9 cellular contexts compared by ENCODE assay signal in the genomic region with DNA sequence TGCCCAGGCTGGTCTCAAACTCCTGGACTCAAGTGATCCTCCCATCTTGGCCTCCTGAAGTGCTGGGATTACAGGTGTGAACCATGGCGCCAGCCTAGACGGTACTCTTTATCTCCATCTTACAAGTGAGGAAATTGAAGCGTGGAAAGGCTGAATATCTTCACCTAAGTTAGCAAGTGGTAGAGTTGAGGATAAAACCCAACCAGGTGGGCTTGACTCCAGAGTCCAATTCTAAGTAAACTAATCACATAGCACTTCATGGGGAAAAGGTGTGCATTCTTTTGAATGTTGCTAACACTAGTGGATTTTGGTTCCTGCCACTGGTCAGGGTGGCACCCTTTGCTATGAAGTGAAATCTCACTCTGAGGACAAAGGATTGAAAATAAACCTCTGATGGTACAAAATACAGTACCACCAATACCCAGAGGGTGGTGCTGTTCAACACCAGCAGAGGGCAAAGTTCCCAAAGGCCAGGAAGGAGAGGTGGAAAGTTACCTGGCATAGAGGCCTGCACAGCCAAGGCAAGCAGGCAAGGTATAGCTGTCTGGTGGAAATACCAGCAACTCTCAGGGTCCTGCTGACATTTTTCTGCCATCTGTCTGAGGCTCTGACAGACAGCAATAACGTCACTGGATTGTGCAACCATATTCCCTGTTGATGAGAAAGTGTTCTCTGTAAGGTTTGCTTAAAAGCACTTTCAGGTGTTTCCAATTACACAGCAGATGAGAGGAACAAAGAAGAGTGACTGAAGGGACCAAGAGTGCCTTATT. TPM values are rescaled to one million over a fixed set of nuclear protein-coding genes. Genes with fewer than 3 reads are reported as not detected.
DNase-seq lines count a peak whose midpoint lies in the region; ATAC-seq and TF ChIP-seq lines count a peak whose summit lies in the region.
"Had no signal": no experiment of that assay in that cellular context is flagged by ENCODE, and none has a peak within 500 bp of the region (broad histone marks: within the 10 kb centered on the region; RNA-seq: fewer than 3 reads in every experiment).

No MANE protein-coding gene starts in this region.

- no peaks in the 10 kb centered on the region for H3K9me3 ChIP-seq in BE2C
- no peaks in the 10 kb centered on the region for H3K9me3 ChIP-seq in neutrophil

- H3K4me3 ChIP-seq in BE2C (ENCODE audit: low read depth, low read length): no peak overlapping the region
- H3K4me3 ChIP-seq in neutrophil (ENCODE audit: low read depth in 1 of 2, low read length in 1 of 2): no peak overlapping the region

- DNase-seq in BE2C: peak; percentile 49
- peak; percentile 58 for DNase-seq in GM13976 (ENCODE audit: low spot score)
- DNase-seq in NCI-H2171 (lab: John Stamatoyannopoulos, UW): peak; percentile 37
- peak; percentile 21 for DNase-seq in activated T-cell treated with anti-CD3 and anti-CD28 coated beads, Interleukin-2, amount 50 U/mL, for 4 hours
- DNase-seq in foreskin keratinocyte: peak; percentile 57 to 70
- no peak for DNase-seq in epidermal melanocyte (ENCODE audit: insufficient read length, low spot score)

- in situ Hi-C loops in GM13976 (cut with MboI; ENCODE audit: low sequenced_read_pairs, unreplicated experiment): no loop called here

- no peaks in the 10 kb centered on the region for H3K27me3 Mint-ChIP-seq in activated T-cell treated with anti-CD3 and anti-CD28 coated beads, Interleukin-2, amount 50 U/mL, for 4 hours (ENCODE audit: low read depth)
- H3K27me3 Mint-ChIP-seq: IgD-negative memory B cell had no signal

- H3K27me3 ChIP-seq in BE2C (no peaks in the 10 kb centered on the region; the same call in 1 of the 2 replicates), foreskin keratinocyte (no peaks in the 10 kb centered on the region), neutrophil (no peaks in the 10 kb centered on the region)

- TF ChIP-seq CTCF in BE2C (IDR thresholded peaks at IDR 0.05; ENCODE audit: low read depth, low read length) (peak; percentile 88), GM13976 (IDR thresholded peaks at IDR 0.05; ENCODE audit: borderline replicate concordance, control extremely low read depth, extremely low read depth, insufficient read depth, missing control alignments) (peak; percentile 56), foreskin keratinocyte (conservative IDR thresholded peaks at IDR 0.05) (peak; percentile 93), neutrophil (IDR thresholded peaks at IDR 0.05) (peak; percentile 82)

- no peak overlapping the region for H3K27ac ChIP-seq in foreskin keratinocyte
- peak overlapping the region; percentile 68 for H3K27ac ChIP-seq in neutrophil

- H3K9me3 Mint-ChIP-seq in activated T-cell treated with anti-CD3 and anti-CD28 coated beads, Interleukin-2, amount 50 U/mL, for 4 hours: no peaks in the 10 kb centered on the region
- H3K9me3 Mint-ChIP-seq: IgD-negative memory B cell had no signal

- peaks cover 36% of the 10 kb centered on the region for H3K36me3 Mint-ChIP-seq in activated T-cell treated with anti-CD3 and anti-CD28 coated beads, Interleukin-2, amount 50 U/mL, for 4 hours (ENCODE audit: insufficient read depth)
- H3K36me3 Mint-ChIP-seq: IgD-negative memory B cell had no signal

- H3K4me1 ChIP-seq in BE2C (no peaks in the 10 kb centered on the region), foreskin keratinocyte (peaks cover 20% of the 10 kb centered on the region), neutrophil (ENCODE audit: control insufficient read depth in 1 of 2, insufficient read depth in 1 of 2, low read depth in 1 of 2, low read length in 1 of 2) (peaks cover 0 to 10% of the 10 kb centered on the region in 2 experiments)

- peaks cover 65% of the 10 kb centered on the region for H3K36me3 ChIP-seq in BE2C
- peaks cover 80% of the 10 kb centered on the region for H3K36me3 ChIP-seq in neutrophil

- peaks cover 2% of the 10 kb centered on the region for H3K4me1 Mint-ChIP-seq in activated T-cell treated with anti-CD3 and anti-CD28 coated beads, Interleukin-2, amount 50 U/mL, for 4 hours (ENCODE audit: low read depth)
- H3K4me1 Mint-ChIP-seq: IgD-negative memory B cell had no signal

- ATAC-seq in activated T-cell treated with anti-CD3 and anti-CD28 coated beads, Interleukin-2, amount 50 U/mL, for 4 hours: peak; percentile 55 to 69
- peak; percentile 60 for ATAC-seq in foreskin keratinocyte
- no peak for ATAC-seq in GM19324 (IDR thresholded peaks at IDR 0.05; ENCODE audit: low FRiP score, unreplicated experiment)

- H3K4me3 Mint-ChIP-seq in activated T-cell treated with anti-CD3 and anti-CD28 coated beads, Interleukin-2, amount 50 U/mL, for 4 hours: no peak overlapping the region
- H3K4me3 Mint-ChIP-seq: IgD-negative memory B cell had no signal

RNA-seq across cellular contexts. Expression of a gene that starts 17.6 kb away (rescaled TPM):
- polyA plus RNA-seq in BE2C (2012; ENCODE audit: insufficient read depth, insufficient read length, low read depth): 18.8 TPM
- 10 to 100 TPM; 54.3 to 62.9 (median 59.6) TPM for total RNA-seq in activated T-cell treated with anti-CD3 and anti-CD28 coated beads, Interleukin-2, amount 50 U/mL, for 4 hours
- total RNA-seq in foreskin keratinocyte: 78.9 and 85.5 TPM in 2 replicates
- 79.1 and 85.9 TPM in 2 replicates for polyA plus RNA-seq in foreskin keratinocyte

RNA-seq across cellular contexts. Expression of a gene that starts 17.7 kb away (rescaled TPM):
- 69.9 TPM for polyA plus RNA-seq in BE2C (2012; ENCODE audit: insufficient read depth, insufficient read length, low read depth)
- 10 to 100 TPM; 60.3 to 72.2 (median 71.9) TPM for total RNA-seq in activated T-cell treated with anti-CD3 and anti-CD28 coated beads, Interleukin-2, amount 50 U/mL, for 4 hours
- 50.6 and 50.9 TPM in 2 replicates for total RNA-seq in foreskin keratinocyte
- polyA plus RNA-seq in foreskin keratinocyte: 58.7 and 58.9 TPM in 2 replicates

RNA-seq across cellular contexts. Expression of a gene that starts 34.7 kb away (rescaled TPM):
- polyA plus RNA-seq in BE2C (2012; ENCODE audit: insufficient read depth, insufficient read length, low read depth): 102 TPM
- 10 to 100 TPM; 77.3 to 87.5 (median 83.4) TPM for total RNA-seq in activated T-cell treated with anti-CD3 and anti-CD28 coated beads, Interleukin-2, amount 50 U/mL, for 4 hours
- total RNA-seq in foreskin keratinocyte: 101 and 107 TPM in 2 replicates
- 79.9 and 87.3 TPM in 2 replicates for polyA plus RNA-seq in foreskin keratinocyte

RNA-seq across cellular contexts. Expression of a gene that starts 35.2 kb away (rescaled TPM):
- 5.9 TPM for polyA plus RNA-seq in BE2C (2012; ENCODE audit: insufficient read depth, insufficient read length, low read depth)
- 1 to 10 TPM; 2.0 to 3.0 (median 2.8) TPM for total RNA-seq in activated T-cell treated with anti-CD3 and anti-CD28 coated beads, Interleukin-2, amount 50 U/mL, for 4 hours
- total RNA-seq in foreskin keratinocyte: 24.3 and 26.3 TPM in 2 replicates
- polyA plus RNA-seq in foreskin keratinocyte: 37.0 and 39.5 TPM in 2 replicates

RNA-seq across cellular contexts. Expression of a gene that starts 37.6 kb away (rescaled TPM):
- 409 TPM for polyA plus RNA-seq in BE2C (2012; ENCODE audit: insufficient read depth, insufficient read length, low read depth)
- 1,000 to 10,000 TPM; 1,128 to 1,173 (median 1,167) TPM for total RNA-seq in activated T-cell treated with anti-CD3 and anti-CD28 coated beads, Interleukin-2, amount 50 U/mL, for 4 hours
- total RNA-seq in foreskin keratinocyte: 520 and 546 TPM in 2 replicates
- polyA plus RNA-seq in foreskin keratinocyte: 438 and 526 TPM in 2 replicates
